ENCODE assay signal across 12 cellular contexts in the genomic region with DNA sequence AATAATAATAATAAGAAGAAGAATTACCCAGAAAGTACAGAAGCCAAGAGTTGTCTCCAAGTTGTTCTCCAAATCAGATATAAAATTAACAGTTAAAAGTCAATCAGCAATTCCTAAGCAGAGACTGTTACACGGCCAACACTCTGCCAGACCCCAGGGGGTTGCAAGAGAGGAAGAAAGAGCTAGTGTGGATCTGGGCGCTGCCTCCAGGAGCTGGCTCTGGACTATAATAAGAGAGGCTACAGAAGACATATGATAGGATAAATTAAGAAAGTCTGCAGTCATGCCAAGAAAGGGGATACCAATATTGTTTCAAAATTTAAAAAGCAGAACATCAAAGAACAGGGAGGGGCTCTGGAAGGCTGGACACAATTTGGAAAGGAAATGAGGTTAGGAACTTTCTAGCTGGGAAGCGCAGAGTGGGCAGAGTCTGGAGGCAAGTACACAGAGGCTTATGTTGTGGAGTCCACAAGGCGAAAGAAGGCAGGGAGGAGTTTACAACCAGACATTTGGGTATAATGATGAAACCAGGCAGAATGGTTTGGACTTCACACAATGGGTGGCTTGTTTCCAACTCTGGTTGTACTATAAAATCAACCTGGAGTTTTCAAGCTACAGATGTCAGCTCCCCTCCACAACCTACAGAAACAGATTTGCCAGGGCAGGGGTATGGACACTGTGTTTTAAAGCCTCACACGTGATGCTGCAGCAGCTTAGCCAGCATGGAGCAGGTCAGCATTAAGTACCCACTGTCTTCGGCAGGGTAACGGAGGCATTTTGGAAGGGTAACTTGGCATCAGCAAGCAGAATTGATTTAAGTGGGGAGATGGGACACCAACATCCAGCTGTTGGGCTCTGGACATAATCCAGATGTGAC. TPM values are rescaled to one million over a fixed set of nuclear protein-coding genes. Genes with fewer than 3 reads are reported as not detected.
DNase-seq lines count a peak whose midpoint lies in the region; ATAC-seq, FAIRE-seq and TF ChIP-seq lines count a peak whose summit lies in the region.
"Had no signal": no experiment of that assay in that cellular context is flagged by ENCODE, and none has a peak within 500 bp of the region (broad histone marks: within the 10 kb centered on the region; RNA-seq: fewer than 3 reads in every experiment).

No MANE protein-coding gene starts in this region.

- TF ChIP-seq CTCF in right atrium auricular region (IDR thresholded peaks at IDR 0.05) (no peak), left lung (IDR thresholded peaks at IDR 0.05) (no peak), lower lobe of right lung (IDR thresholded peaks at IDR 0.05) (no peak), GM13977 (IDR thresholded peaks at IDR 0.05; ENCODE audit: extremely low read depth, insufficient read depth, missing control alignments) (no peak)

- DNase-seq in Right ventricle myocardium superior (no peak), right atrium auricular region (ENCODE audit: low spot score) (no peak), left lung (no peak), urothelium cell line (ENCODE audit: low spot score) (no peak), SJCRH30 (no peak), lower lobe of right lung (no peak), GM13977 (ENCODE audit: low spot score) (no peak)
- DNase-seq: activated naive CD4-positive, alpha-beta T cell treated with anti-CD3 and anti-CD28 coated beads, Interleukin-2, amount 50 U/mL, for 16 hours; DMS79; NCI-H2107 had no signal

- H3K36me3 ChIP-seq in right atrium auricular region: no peaks in the 10 kb centered on the region
- H3K36me3 ChIP-seq in left lung: peaks cover 0 to 3% of the 10 kb centered on the region in 2 donors
- H3K36me3 ChIP-seq in SJCRH30: no peaks in the 10 kb centered on the region
- no peaks in the 10 kb centered on the region for H3K36me3 ChIP-seq in lower lobe of right lung

- H3K4me1 ChIP-seq in right atrium auricular region (peaks cover 0 to 19% of the 10 kb centered on the region in 2 donors), left lung (peaks cover 11 to 15% of the 10 kb centered on the region in 2 donors), SJCRH30 (no peaks in the 10 kb centered on the region), lower lobe of right lung (peaks cover 16% of the 10 kb centered on the region)

- H3K27me3 ChIP-seq in right atrium auricular region: no peaks in the 10 kb centered on the region
- no peaks in the 10 kb centered on the region for H3K27me3 ChIP-seq in left lung
- H3K27me3 ChIP-seq in SJCRH30: no peaks in the 10 kb centered on the region
- no peaks in the 10 kb centered on the region for H3K27me3 ChIP-seq in lower lobe of right lung (ENCODE audit: low read depth)

- FAIRE-seq in urothelium cell line (lab: Jason Lieb, UNC): peak; percentile 9

- H3K27ac ChIP-seq in right atrium auricular region (peak overlapping the region in 1 of 2 donors; percentile 5), cingulate gyrus (ENCODE audit: low read depth, low read length) (peak overlapping the region; percentile 1), left lung (peak overlapping the region in 1 of 2 donors; percentile 37), SJCRH30 (no peak overlapping the region), lower lobe of right lung (no peak overlapping the region)

- ATAC-seq in Right ventricle myocardium superior (ENCODE audit: poor library complexity): peak; percentile 53
- ATAC-seq in left lung: peak; percentile 48
- no peak for ATAC-seq in lower lobe of right lung

- peaks cover 0 to 13% of the 10 kb centered on the region in 2 donors for H3K9me3 ChIP-seq in right atrium auricular region
- H3K9me3 ChIP-seq in left lung: no peaks in the 10 kb centered on the region
- H3K9me3 ChIP-seq in SJCRH30 (replicated peaks): no peaks in the 10 kb centered on the region
- peaks cover 5% of the 10 kb centered on the region for H3K9me3 ChIP-seq in lower lobe of right lung

- H3K4me3 ChIP-seq in right atrium auricular region (no peak overlapping the region), left lung (no peak overlapping the region), SJCRH30 (no peak overlapping the region), lower lobe of right lung (no peak overlapping the region)
- H3K4me3 ChIP-seq: lung had no signal

- in situ Hi-C loops in GM13977 (cut with MboI; ENCODE audit: low pct_unique_long_range_greater_than_20kb, low sequenced_read_pairs, unreplicated experiment): no loop called here

- intact Hi-C loops in Right ventricle myocardium superior (cut with DNase I): no loop called here
- intact Hi-C loops in left lung (cut with DNase I): no loop called here
- intact Hi-C loops in lower lobe of right lung (cut with DNase I): loop anchor here (5.0 kb wide), 1 partner anchor 49 kb away; a partner anchor contains a TSS

RNA-seq across cellular contexts. Expression of a gene that starts 49.4 kb away (rescaled TPM):
- total RNA-seq in Right ventricle myocardium superior (5.5 TPM), right atrium auricular region (10 to 100 TPM in 1 of 2 donors, 1 to 10 TPM in 1; 7.4 to 15.5 TPM), left lung (10 to 100 TPM; 43.4 to 49.0 TPM), lower lobe of right lung (39.7 TPM)
- 5.4 and 9.3 TPM in 2 replicates for total RNA-seq in SJCRH30 (2014; rRNA removed; shearing (Covaris generic))

Comparison
In these comparisons a context has a peak if more than half of its experiments do, and no peak if none do; other contexts are left out.
1. ATAC-seq: peak in Right ventricle myocardium superior (single experiment) and left lung (single experiment); none in lower lobe of right lung (0 of 2).